ENCODE assay signal across 22 cellular contexts in genomic region chr6:106369739-106370138, GRCh38.
"Had no signal": no experiment of that assay in that cellular context is flagged by ENCODE, and none has a peak within 500 bp of the region (broad histone marks: within the 10 kb centered on the region; RNA-seq: fewer than 3 reads in every experiment).

No MANE protein-coding gene starts in this region.

- FAIRE-seq: TTC549 had no signal

- H3K27ac ChIP-seq: SK-N-MC had no signal

- ATAC-seq: activated CD4-positive, alpha-beta T cell treated with anti-CD3 and anti-CD28 coated beads for 36 hours; activated CD8-positive, alpha-beta T cell treated with anti-CD3 and anti-CD28 coated beads for 36 hours; activated T-cell treated with anti-CD3 and anti-CD28 coated beads, Interleukin-2, amount 50 U/mL, for 72 hours; T-cell had no signal

- DNase-seq: activated CD4-positive, alpha-beta T cell treated with anti-CD3 and anti-CD28 coated beads for 36 hours; activated CD8-positive, alpha-beta memory T cell treated with anti-CD3 and anti-CD28 coated beads, Interleukin-2, amount 50 U/mL, for 4 hours; activated CD8-positive, alpha-beta T cell treated with anti-CD3 and anti-CD28 coated beads for 36 hours; activated naive CD4-positive, alpha-beta T cell treated with anti-CD3 and anti-CD28 coated beads, Interleukin-2, amount 50 U/mL, for 16 hours; activated T-cell treated with anti-CD3 and anti-CD28 coated beads, Interleukin-2, amount 50 U/mL, for 72 hours; aorta; Kasumi-1; NCI-H1105; NCI-H1436; NCI-H1694 treated with DMSO at 0.1 percent for 48 hours; NCI-H2029 treated with DMSO at 0.1 percent for 48 hours; NCI-H345; NCI-H510A; NCI-H526 treated with DMSO at 0.1 percent for 48 hours; NCI-H82; OCI-M1; SIG-M5; T-cell; T-helper 2 cell; T1000 had no signal

- H3K4me3 ChIP-seq: SK-N-MC had no signal
